Comparison of ENCODE assay signal across 36 cellular contexts in the genomic region with DNA sequence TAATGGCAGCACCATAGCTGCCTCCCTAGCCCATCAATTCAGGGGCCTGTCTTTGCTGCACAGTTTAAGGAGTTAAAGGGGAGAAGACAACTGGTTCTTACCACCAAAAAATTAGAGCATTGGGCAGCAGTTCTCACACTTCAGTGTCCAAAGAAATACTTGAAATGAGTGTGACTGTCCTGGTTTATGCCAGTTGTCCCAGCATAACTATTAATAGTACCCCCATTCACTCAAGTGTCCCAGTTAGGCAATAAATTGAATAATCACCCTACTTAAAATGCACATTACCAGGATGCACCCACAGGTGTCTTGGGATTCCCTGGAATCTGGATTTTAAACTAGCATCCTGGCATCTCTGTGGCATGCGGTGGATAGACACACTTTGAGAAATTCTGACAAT. TPM values are rescaled to one million over a fixed set of nuclear protein-coding genes. Genes with fewer than 3 reads are reported as not detected.
"Had no signal": no experiment of that assay in that cellular context is flagged by ENCODE, and none has a peak within 500 bp of the region (broad histone marks: within the 10 kb centered on the region; RNA-seq: fewer than 3 reads in every experiment).

No MANE protein-coding gene starts in this region.

- H3K4me3 ChIP-seq: adrenal gland, body of pancreas, breast epithelium had no signal

- H3K9me3 ChIP-seq: adrenal gland, body of pancreas, breast epithelium had no signal

- H3K27me3 ChIP-seq: adrenal gland, body of pancreas, breast epithelium had no signal

- ATAC-seq: activated CD8-positive, alpha-beta T cell treated with anti-CD3 and anti-CD28 coated beads for 36 hours; activated naive CD4-positive, alpha-beta T cell treated with anti-CD3 and anti-CD28 coated beads, Interleukin-2, amount 50 U/mL, for 72 hours; activated T-cell treated with anti-CD3 and anti-CD28 coated beads, Interleukin-2, amount 50 U/mL, for 4 hours; activated T-cell treated with anti-CD3 and anti-CD28 coated beads, Interleukin-2, amount 50 U/mL, for 72 hours; activated T-helper 17 cell treated with anti-CD3 and anti-CD28 coated beads, Interleukin-2, amount 50 U/mL, for 72 hours; body of pancreas had no signal

- DNase-seq: activated B cell treated with CpG ODN at 0.5 μM for 24 hours; activated CD4-positive, alpha-beta memory T cell treated with anti-CD3 and anti-CD28 coated beads for 36 hours; activated CD4-positive, alpha-beta T cell treated with anti-CD3 and anti-CD28 coated beads for 4 hours; activated CD4-positive, alpha-beta T cell treated with anti-CD3 and anti-CD28 coated beads, Interleukin-2, amount 10 ng/mL, durations not matched to agents 24 days and 14 days; activated CD4-positive, alpha-beta T cell treated with anti-CD3 and anti-CD28 coated beads, Interleukin-2, amount 50 U/mL, for 1 hour; activated CD4-positive, alpha-beta T cell treated with anti-CD3 and anti-CD28 coated beads, Interleukin-2, amount 50 U/mL, for 4 hours; activated CD4-positive, CD25-positive, alpha-beta regulatory T cell treated with anti-CD3 and anti-CD28 coated beads, Interleukin-2, amount 50 U/mL, for 72 hours; activated CD8-positive, alpha-beta memory T cell treated with anti-CD3 and anti-CD28 coated beads, Interleukin-2, amount 50 U/mL, for 4 hours; activated CD8-positive, alpha-beta T cell treated with anti-CD3 and anti-CD28 coated beads for 36 hours; activated effector memory CD4-positive, alpha-beta T cell treated with anti-CD3 and anti-CD28 coated beads, Interleukin-2, amount 50 U/mL, for 16 hours; activated gamma-delta T cell treated with Interleukin-2 at 50 U/mL for 16 hours; activated naive CD4-positive, alpha-beta T cell; activated naive CD4-positive, alpha-beta T cell treated with anti-CD3 and anti-CD28 coated beads for 36 hours; activated naive CD4-positive, alpha-beta T cell treated with anti-CD3 and anti-CD28 coated beads, Interleukin-2, amount 50 U/mL, for 16 hours; activated naive CD8-positive, alpha-beta T cell treated with anti-CD3 and anti-CD28 coated beads for 36 hours; activated T-cell treated with anti-CD3 and anti-CD28 coated beads for 4 hours; activated T-cell treated with anti-CD3 and anti-CD28 coated beads, Interleukin-2, amount 50 U/mL, for 1 hour; activated T-cell treated with anti-CD3 and anti-CD28 coated beads, Interleukin-2, amount 50 U/mL, for 4 hours; activated T-cell treated with anti-CD3 and anti-CD28 coated beads, Interleukin-2, amount 50 U/mL, for 72 hours; amniotic stem cell; aorta; body of pancreas; caudate nucleus; cerebellar nuclear complex; T-helper 1 cell; T-helper 2 cell; T-helper 9 cell had no signal

- H3K4me1 ChIP-seq: body of pancreas, breast epithelium had no signal

- H3K36me3 ChIP-seq: adrenal gland, brain microvascular endothelial cell, breast epithelium had no signal

- H3K27ac ChIP-seq: adrenal gland, body of pancreas, brain microvascular endothelial cell, breast epithelium, VCaP had no signal

RNA-seq across cellular contexts. Expression of a gene that starts 51.1 kb away (rescaled TPM):
- total RNA-seq: activated B cell treated with CpG ODN at 0.5 μM for 24 hours; activated CD4-positive, alpha-beta memory T cell treated with anti-CD3 and anti-CD28 coated beads for 36 hours; activated CD4-positive, alpha-beta T cell treated with anti-CD3 and anti-CD28 coated beads, Interleukin-2, amount 10 ng/mL, durations not matched to agents 24 days and 14 days; activated CD8-positive, alpha-beta memory T cell treated with anti-CD3 and anti-CD28 coated beads for 36 hours; activated CD8-positive, alpha-beta T cell treated with anti-CD3 and anti-CD28 coated beads for 36 hours; activated naive CD4-positive, alpha-beta T cell treated with anti-CD3 and anti-CD28 coated beads, Interleukin-2, amount 50 U/mL, for 72 hours; activated naive CD8-positive, alpha-beta T cell treated with anti-CD3 and anti-CD28 coated beads for 36 hours; activated T-cell treated with anti-CD3 and anti-CD28 coated beads, Interleukin-2, amount 50 U/mL, for 4 hours; activated T-cell treated with anti-CD3 and anti-CD28 coated beads, Interleukin-2, amount 50 U/mL, for 72 hours; activated T-helper 1 cell treated with anti-CD3 and anti-CD28 coated beads, Interleukin-12 subunit alpha, Interleukin-12 subunit beta, Interleukin-2, Interleukin-4 antibody, amounts not matched to agents 30 ng/mL and 10 ng/mL and 1 ng/mL, durations not matched to agents 14 hours and 24 hours and 36 hours; activated T-helper 17 cell treated with anti-CD3 and anti-CD28 coated beads, Interleukin-2, amount 50 U/mL, for 72 hours; aorta; astrocyte; breast epithelium had no signal
